ENCODE assay signal across 8 cellular contexts in genomic region chr17:9239821-9240658, GRCh38.
DNase-seq lines count a peak whose midpoint lies in the region; ATAC-seq and TF ChIP-seq lines count a peak whose summit lies in the region.

No MANE protein-coding gene starts in this region.

- peak overlapping the region; percentile 39 for H3K27ac ChIP-seq in CD8-positive, alpha-beta T cell (ENCODE audit: low read depth, low read length)
- H3K27ac ChIP-seq in RWPE2 (ENCODE audit: poor library complexity, severe bottlenecking) (no peak overlapping the region), gastroesophageal sphincter (peak overlapping the region; percentile 88 to 100 (median 98)), temporal lobe (ENCODE audit: low read depth, low read length) (peak overlapping the region; percentile 73)

- intact Hi-C loops in CD8-positive, alpha-beta T cell (cut with DNase I, micrococcal nuclease) = no loop called here

- no peak for TF ChIP-seq CTCF in CD8-positive, alpha-beta T cell (IDR thresholded peaks at IDR 0.05)
- no peak for TF ChIP-seq CTCF in HFFc6 (IDR thresholded peaks at IDR 0.05)
- no peak for TF ChIP-seq CTCF in RWPE2 (IDR thresholded peaks at IDR 0.05; ENCODE audit: poor library complexity, severe bottlenecking)
- peak in 1 of 4 experiments; percentile 17 for TF ChIP-seq CTCF in gastroesophageal sphincter (IDR thresholded peaks at IDR 0.05)
- no peak for TF ChIP-seq CTCF in omental fat pad (IDR thresholded peaks at IDR 0.05)

- H3K9me3 Mint-ChIP-seq in CD8-positive, alpha-beta T cell = no peaks in the 10 kb centered on the region
- H3K9me3 Mint-ChIP-seq in HFFc6 = peaks cover 4% of the 10 kb centered on the region; the same call in 1 of the 2 replicates
- H3K9me3 Mint-ChIP-seq in activated naive CD4-positive, alpha-beta T cell treated with anti-CD3 and anti-CD28 coated beads, Interleukin-2, amount 10 ng/mL, durations not matched to agents 7 days and 5 days = no peaks in the 10 kb centered on the region

- peak overlapping the region; percentile 59 for H3K4me3 ChIP-seq in CD8-positive, alpha-beta T cell (ENCODE audit: low read depth, low read length)
- H3K4me3 ChIP-seq in RWPE2 (ENCODE audit: severe bottlenecking) (peak overlapping the region; percentile 32), gastroesophageal sphincter (peak overlapping the region; percentile 25 to 63)

- ATAC-seq in CD8-positive, alpha-beta T cell = peak; percentile 90
- peak; percentile 65 for ATAC-seq in RWPE2 (ENCODE audit: low read depth)
- ATAC-seq in gastroesophageal sphincter = peak; percentile 78
- ATAC-seq in omental fat pad (ENCODE audit: low FRiP score) = peak; percentile 80

- no peak for TF ChIP-seq EP300 in gastroesophageal sphincter (IDR thresholded peaks at IDR 0.05)

- H3K4me1 Mint-ChIP-seq in CD8-positive, alpha-beta T cell (ENCODE audit: low read depth) = peaks cover 13% of the 10 kb centered on the region
- H3K4me1 Mint-ChIP-seq in HFFc6 (ENCODE audit: low read depth) = no peaks in the 10 kb centered on the region
- H3K4me1 Mint-ChIP-seq in activated naive CD4-positive, alpha-beta T cell treated with anti-CD3 and anti-CD28 coated beads, Interleukin-2, amount 10 ng/mL, durations not matched to agents 7 days and 5 days = peaks cover 11% of the 10 kb centered on the region

- DNase-seq in CD8-positive, alpha-beta T cell = peak; percentile 38 to 77 (median 61)
- no peak for DNase-seq in HFFc6
- no peak for DNase-seq in RWPE2 (ENCODE audit: low spot score)
- peak; percentile 72 for DNase-seq in activated naive CD4-positive, alpha-beta T cell treated with anti-CD3 and anti-CD28 coated beads, Interleukin-2, amount 10 ng/mL, durations not matched to agents 7 days and 5 days
- no peak for DNase-seq in omental fat pad (ENCODE audit: low spot score)
- DNase-seq in DMS 273 treated with DMSO at 0.1 percent for 48 hours (lab: John Stamatoyannopoulos, UW) = no peak

- H3K4me3 Mint-ChIP-seq in CD8-positive, alpha-beta T cell = peak overlapping the region; percentile 83
- peak overlapping the region; percentile 28 for H3K4me3 Mint-ChIP-seq in HFFc6
- H3K4me3 Mint-ChIP-seq in activated naive CD4-positive, alpha-beta T cell treated with anti-CD3 and anti-CD28 coated beads, Interleukin-2, amount 10 ng/mL, durations not matched to agents 7 days and 5 days = peak overlapping the region; percentile 66

- no peaks in the 10 kb centered on the region for H3K27me3 ChIP-seq in CD8-positive, alpha-beta T cell (ENCODE audit: insufficient read depth, low read length)
- H3K27me3 ChIP-seq in RWPE2 (ENCODE audit: insufficient read depth, poor library complexity, severe bottlenecking) (no peaks in the 10 kb centered on the region), gastroesophageal sphincter (no peaks in the 10 kb centered on the region)

- peaks cover 15% of the 10 kb centered on the region for H3K4me1 ChIP-seq in CD8-positive, alpha-beta T cell (ENCODE audit: insufficient read depth, low read length)
- H3K4me1 ChIP-seq in RWPE2 (ENCODE audit: insufficient read depth, poor library complexity, severe bottlenecking) (no peaks in the 10 kb centered on the region), gastroesophageal sphincter (peaks cover 3 to 88% (median 58%) of the 10 kb centered on the region in 3 donors)

- no peak overlapping the region for H3K27ac Mint-ChIP-seq in CD8-positive, alpha-beta T cell
- no peak overlapping the region for H3K27ac Mint-ChIP-seq in HFFc6
- H3K27ac Mint-ChIP-seq in activated naive CD4-positive, alpha-beta T cell treated with anti-CD3 and anti-CD28 coated beads, Interleukin-2, amount 10 ng/mL, durations not matched to agents 7 days and 5 days = no peak overlapping the region

- no CpG with 5 or more reads among the region's 84 CpGs for WGBS in gastroesophageal sphincter (ENCODE audit: low coverage in 1 of 2), 2 donors

- no peaks in the 10 kb centered on the region for H3K9me3 ChIP-seq in CD8-positive, alpha-beta T cell (ENCODE audit: low read length)
- H3K9me3 ChIP-seq in RWPE2 (ENCODE audit: severe bottlenecking) (no peaks in the 10 kb centered on the region), gastroesophageal sphincter (no peaks in the 10 kb centered on the region)

- POLR2A ChIA-PET in CD8-positive, alpha-beta T cell (lab: Charles Lee) = interaction anchor here (0.5 kb wide), 1 partner anchor 34 kb away, joined by 3 read pairs; no protein-coding TSS in a partner anchor

- H3K36me3 ChIP-seq in CD8-positive, alpha-beta T cell (ENCODE audit: insufficient read depth, low read length) = no peaks in the 10 kb centered on the region
- no peaks in the 10 kb centered on the region for H3K36me3 ChIP-seq in RWPE2 (ENCODE audit: low read depth)
- H3K36me3 ChIP-seq in gastroesophageal sphincter = no peaks in the 10 kb centered on the region

- peak; percentile 70 to 82 for TF ChIP-seq POLR2A in gastroesophageal sphincter (IDR thresholded peaks at IDR 0.05)

- CTCF ChIA-PET in CD8-positive, alpha-beta T cell (lab: Charles Lee) = no interaction called here
- CTCF ChIA-PET in activated naive CD4-positive, alpha-beta T cell treated with anti-CD3 and anti-CD28 coated beads, Interleukin-2, amount 10 ng/mL, durations not matched to agents 7 days and 5 days (lab: Charles Lee) = interaction anchor here (0.6 kb wide), 1 partner anchor 51 kb away, joined by 3 read pairs; no protein-coding TSS in a partner anchor

- H3K27me3 Mint-ChIP-seq in CD8-positive, alpha-beta T cell (ENCODE audit: low read depth) = no peaks in the 10 kb centered on the region
- peaks cover 5% of the 10 kb centered on the region; the same call in 1 of the 2 replicates for H3K27me3 Mint-ChIP-seq in HFFc6 (ENCODE audit: insufficient read depth)
- peaks cover 30% of the 10 kb centered on the region for H3K27me3 Mint-ChIP-seq in activated naive CD4-positive, alpha-beta T cell treated with anti-CD3 and anti-CD28 coated beads, Interleukin-2, amount 10 ng/mL, durations not matched to agents 7 days and 5 days

- H3K36me3 Mint-ChIP-seq in CD8-positive, alpha-beta T cell = no peaks in the 10 kb centered on the region
- no peaks in the 10 kb centered on the region for H3K36me3 Mint-ChIP-seq in HFFc6 (ENCODE audit: low read depth)
- H3K36me3 Mint-ChIP-seq in activated naive CD4-positive, alpha-beta T cell treated with anti-CD3 and anti-CD28 coated beads, Interleukin-2, amount 10 ng/mL, durations not matched to agents 7 days and 5 days = no peaks in the 10 kb centered on the region

Comparison
In these comparisons a context has a peak if more than half of its experiments do, and no peak if none do; other contexts are left out.
1. DNase-seq: peak in CD8-positive, alpha-beta T cell (7 of 7) and activated naive CD4-positive, alpha-beta T cell treated with anti-CD3 and anti-CD28 coated beads, Interleukin-2, amount 10 ng/mL, durations not matched to agents 7 days and 5 days (single experiment); none in HFFc6 (single experiment), RWPE2 (single experiment), omental fat pad (single experiment) and DMS 273 treated with DMSO at 0.1 percent for 48 hours (single experiment).
2. H3K4me3 Mint-ChIP-seq: peak in every context shown above with its lines; median percentile 83 in CD8-positive, alpha-beta T cell; 66 in activated naive CD4-positive, alpha-beta T cell treated with anti-CD3 and anti-CD28 coated beads, Interleukin-2, amount 10 ng/mL, durations not matched to agents 7 days and 5 days; 28 in HFFc6.
3. Peak in every context shown above with its lines, with median percentiles within 50 percentile points of each other: ATAC-seq and H3K4me3 ChIP-seq.